1 cellular context compared by ENCODE assay signal in the genomic region with DNA sequence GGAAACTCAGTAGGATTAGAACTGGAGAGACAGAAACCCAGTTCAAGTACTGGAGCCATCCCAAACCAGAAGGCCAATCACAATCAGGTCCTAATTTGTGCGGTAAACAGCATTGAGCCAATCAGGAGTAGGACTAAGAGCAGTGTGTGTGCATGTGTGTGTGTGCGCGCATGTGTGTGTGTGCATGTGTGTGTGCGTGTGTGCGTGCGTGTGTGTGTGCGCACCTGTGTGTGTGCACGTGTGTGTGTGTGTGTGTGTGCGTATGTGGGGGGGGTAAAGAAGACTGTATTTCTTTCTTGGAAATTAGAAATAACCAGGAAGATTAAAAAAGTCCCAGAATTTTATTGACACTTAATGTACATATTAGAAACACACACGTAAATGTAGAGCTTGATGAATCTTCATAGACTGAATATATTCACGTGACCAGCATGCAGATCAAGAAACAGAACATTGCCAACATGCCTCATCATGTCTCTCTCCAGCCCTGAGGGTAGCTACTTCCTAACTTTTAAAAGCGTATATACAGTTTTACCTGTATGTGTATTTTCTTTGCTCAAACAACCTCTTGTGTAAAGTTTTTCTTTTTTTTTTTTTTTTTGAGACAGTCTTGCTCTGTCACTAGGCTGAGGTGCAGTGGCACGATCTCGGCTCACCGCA.
TF ChIP-seq lines count a peak whose summit lies in the region.

No MANE protein-coding gene starts in this region.

TF ChIP-seq in GM12878, 131 proteins besides CTCF, POLR2A, EP300 and RAD21:
- TF ChIP-seq, protein P1, sequence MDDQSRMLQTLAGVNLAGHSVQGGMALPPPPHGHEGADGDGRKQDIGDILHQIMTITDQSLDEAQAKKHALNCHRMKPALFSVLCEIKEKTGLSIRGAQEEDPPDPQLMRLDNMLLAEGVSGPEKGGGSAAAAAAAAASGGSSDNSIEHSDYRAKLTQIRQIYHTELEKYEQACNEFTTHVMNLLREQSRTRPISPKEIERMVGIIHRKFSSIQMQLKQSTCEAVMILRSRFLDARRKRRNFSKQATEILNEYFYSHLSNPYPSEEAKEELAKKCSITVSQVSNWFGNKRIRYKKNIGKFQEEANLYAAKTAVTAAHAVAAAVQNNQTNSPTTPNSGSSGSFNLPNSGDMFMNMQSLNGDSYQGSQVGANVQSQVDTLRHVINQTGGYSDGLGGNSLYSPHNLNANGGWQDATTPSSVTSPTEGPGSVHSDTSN (IDR thresholded peaks at IDR 0.05; ENCODE audit: insufficient replicate concordance, low read depth, low read length), result peak; percentile 4
- no peak for TF ChIP-seq BMI1 (IDR thresholded peaks at IDR 0.05; ENCODE audit: borderline replicate concordance)
- TF ChIP-seq, protein P2, sequence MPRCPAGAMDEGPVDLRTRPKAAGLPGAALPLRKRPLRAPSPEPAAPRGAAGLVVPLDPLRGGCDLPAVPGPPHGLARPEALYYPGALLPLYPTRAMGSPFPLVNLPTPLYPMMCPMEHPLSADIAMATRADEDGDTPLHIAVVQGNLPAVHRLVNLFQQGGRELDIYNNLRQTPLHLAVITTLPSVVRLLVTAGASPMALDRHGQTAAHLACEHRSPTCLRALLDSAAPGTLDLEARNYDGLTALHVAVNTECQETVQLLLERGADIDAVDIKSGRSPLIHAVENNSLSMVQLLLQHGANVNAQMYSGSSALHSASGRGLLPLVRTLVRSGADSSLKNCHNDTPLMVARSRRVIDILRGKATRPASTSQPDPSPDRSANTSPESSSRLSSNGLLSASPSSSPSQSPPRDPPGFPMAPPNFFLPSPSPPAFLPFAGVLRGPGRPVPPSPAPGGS (IDR thresholded peaks at IDR 0.05; ENCODE audit: borderline replicate concordance, insufficient read depth, low read depth, low read length, poor library complexity, severe bottlenecking), result peak; percentile 71
TF ChIP-seq in GM12878: peak in this region for 2.
